1 cellular context compared by ENCODE assay signal in genomic region chr14:53368714-53369191, GRCh38.
TF ChIP-seq lines count a peak whose summit lies in the region.

No MANE protein-coding gene starts in this region.

TF ChIP-seq in SK-N-SH, 30 proteins besides CTCF, POLR2A, EP300 and RAD21 (continued from another document):
- TF ChIP-seq POLR2AphosphoS5 (IDR thresholded peaks at IDR 0.05; ENCODE audit: low read depth, low read length): no peak
- TF ChIP-seq ZBTB33 (IDR thresholded peaks at IDR 0.05; ENCODE audit: borderline replicate concordance, low read depth): no peak
- TF ChIP-seq IRF3 (IDR thresholded peaks at IDR 0.05; ENCODE audit: low read depth, low read length): no peak
- TF ChIP-seq MXI1 (IDR thresholded peaks at IDR 0.05; ENCODE audit: low read depth, low read length): no peak
- no peak for TF ChIP-seq ELF1 (IDR thresholded peaks at IDR 0.05)
- no peak for TF ChIP-seq USF1 (IDR thresholded peaks at IDR 0.05; ENCODE audit: borderline replicate concordance, low read depth)
- TF ChIP-seq JUND (IDR thresholded peaks at IDR 0.05): peak; percentile 50; the same call in 1 of the 2 replicates
- TF ChIP-seq EZH2phosphoT487 (IDR thresholded peaks at IDR 0.05; ENCODE audit: borderline replicate concordance, low read depth): no peak
- TF ChIP-seq USF2 (IDR thresholded peaks at IDR 0.05; ENCODE audit: borderline replicate concordance, low read depth, low read length): no peak
- no peak for TF ChIP-seq FOXM1 (IDR thresholded peaks at IDR 0.05; ENCODE audit: low read depth)
- TF ChIP-seq TCF12 (IDR thresholded peaks at IDR 0.05): peak; percentile 70
- no peak for TF ChIP-seq CHD2 (IDR thresholded peaks at IDR 0.05; ENCODE audit: low read length, partially characterized antibody)
- TF ChIP-seq GATA2 (CRISPR knock-in tag; IDR thresholded peaks at IDR 0.05): no peak
- no peak for TF ChIP-seq FOSL2 (IDR thresholded peaks at IDR 0.05; ENCODE audit: borderline replicate concordance, low read depth)
- no peak for TF ChIP-seq NRF1 (IDR thresholded peaks at IDR 0.05; ENCODE audit: low read depth, low read length)
